Comparison of ENCODE assay signal across 9 cellular contexts in genomic region chr1:36125129-36125991, GRCh38. TPM values are rescaled to one million over a fixed set of nuclear protein-coding genes. Genes with fewer than 3 reads are reported as not detected.
DNase-seq lines count a peak whose midpoint lies in the region; FAIRE-seq and TF ChIP-seq lines count a peak whose summit lies in the region.
"Had no signal": no experiment of that assay in that cellular context is flagged by ENCODE, and none has a peak within 500 bp of the region (broad histone marks: within the 10 kb centered on the region; RNA-seq: fewer than 3 reads in every experiment).

TSS of gene COL8A2 (minus strand) at chr1:36125222. CDS start at chr1:36100242, 24,980 bp downstream.

- peaks cover 0 to 4% of the 10 kb centered on the region in 2 donors for H3K4me1 ChIP-seq in kidney (ENCODE audit: control insufficient read depth in 1 of 2, insufficient read depth in 1 of 2, low read depth in 1 of 2, low read length in 2 of 2)
- peaks cover 29% of the 10 kb centered on the region for H3K4me1 ChIP-seq in stomach smooth muscle (ENCODE audit: control insufficient read depth, insufficient read depth, low read length)

- intact Hi-C loops in kidney (cut with DNase I), result no loop called here

- H3K27ac ChIP-seq in kidney (ENCODE audit: low read depth in 2 of 2, low read length in 2 of 2) (no peak within 1 kb of the TSS), stomach smooth muscle (ENCODE audit: low read length) (peak within 1 kb of the TSS; percentile 24)
- H3K27ac ChIP-seq: PC-9 had no signal

- H3K27me3 ChIP-seq in stomach smooth muscle (ENCODE audit: control insufficient read depth in 1 of 2, insufficient read depth in 2 of 2, low read length in 2 of 2), result no peaks in the 10 kb centered on the region

- in situ Hi-C loops in astrocyte of the spinal cord (cut with HindIII; ENCODE audit: low sequenced_read_pairs) (loop anchor here (25.0 kb wide), 2 partner anchors 162 to 287 kb away; no protein-coding TSS in a partner anchor), KBM-7 (cut with MboI; ENCODE audit: low pct_unique_long_range_greater_than_20kb, low sequenced_read_pairs) (no loop called here)

- no peaks in the 10 kb centered on the region for H3K9me3 ChIP-seq in kidney (ENCODE audit: control insufficient read depth in 1 of 2, low read length in 2 of 2)
- H3K9me3 ChIP-seq in stomach smooth muscle (ENCODE audit: control insufficient read depth in 2 of 2, low read length in 2 of 2), result no peaks in the 10 kb centered on the region

- H3K36me3 ChIP-seq in kidney (ENCODE audit: control insufficient read depth in 1 of 2, insufficient read depth in 2 of 2, low read length in 2 of 2) (no peaks in the 10 kb centered on the region), stomach smooth muscle (ENCODE audit: control insufficient read depth in 2 of 2, insufficient read depth in 2 of 2, low read length in 2 of 2) (no peaks in the 10 kb centered on the region)

- TF ChIP-seq CTCF in astrocyte of the spinal cord (IDR thresholded peaks at IDR 0.05; ENCODE audit: low read depth, low read length), result no peak
- TF ChIP-seq CTCF in kidney (IDR thresholded peaks at IDR 0.05; ENCODE audit: borderline replicate concordance, extremely low read depth, insufficient read depth), result no peak

- no peak for FAIRE-seq in kidney (lab: Jason Lieb, UNC)

- H3K9ac ChIP-seq in kidney (ENCODE audit: low read length in 2 of 2), result no peak within 1 kb of the TSS
- H3K9ac ChIP-seq in stomach smooth muscle (ENCODE audit: low read length in 2 of 2), result peak within 1 kb of the TSS; percentile 22 to 42

- H3K4me3 ChIP-seq in astrocyte of the spinal cord (ENCODE audit: low read depth, low read length) (peak within 1 kb of the TSS; percentile 35), kidney (ENCODE audit: low read length in 2 of 2) (peak within 1 kb of the TSS in 1 of 2 donors; percentile 32), stomach smooth muscle (ENCODE audit: low read length in 2 of 2) (peak within 1 kb of the TSS; percentile 35 to 73)
- H3K4me3 ChIP-seq: PC-9 had no signal

- DNase-seq in NCI-H748 (lab: John Stamatoyannopoulos, UW; ENCODE audit: unreplicated experiment) (peak; percentile 17), NCI-H748 treated with DMSO at 0.1 percent for 48 hours (lab: John Stamatoyannopoulos, UW) (no peak), astrocyte of the spinal cord (ENCODE audit: low read depth, low spot score) (no peak), kidney (peak; percentile 78), DMS79 treated with DMSO at 0.1 percent for 48 hours (lab: John Stamatoyannopoulos, UW) (no peak), KBM-7 (no peak), cerebellar nuclear complex (lab: John Stamatoyannopoulos, UW) (no peak)

RNA-seq across cellular contexts. Expression of gene COL8A2, which starts in this region (rescaled TPM):
- 6.4 TPM for total RNA-seq in kidney
- polyA plus RNA-seq in kidney (ENCODE audit: insufficient read depth, low read depth, low replicate concordance), result 0.90 TPM

Comparison
In these comparisons a context has a peak if more than half of its experiments do, and no peak if none do; other contexts are left out.
1. DNase-seq: peak in NCI-H748 (single experiment) and kidney (single experiment); none in NCI-H748 treated with DMSO at 0.1 percent for 48 hours (single experiment), astrocyte of the spinal cord (single experiment), DMS79 treated with DMSO at 0.1 percent for 48 hours (single experiment), KBM-7 (single experiment) and cerebellar nuclear complex (0 of 2).
2. H3K9ac ChIP-seq: peak in stomach smooth muscle (2 of 2); none in kidney (0 of 2).